8 cellular contexts compared by ENCODE assay signal in the genomic region with DNA sequence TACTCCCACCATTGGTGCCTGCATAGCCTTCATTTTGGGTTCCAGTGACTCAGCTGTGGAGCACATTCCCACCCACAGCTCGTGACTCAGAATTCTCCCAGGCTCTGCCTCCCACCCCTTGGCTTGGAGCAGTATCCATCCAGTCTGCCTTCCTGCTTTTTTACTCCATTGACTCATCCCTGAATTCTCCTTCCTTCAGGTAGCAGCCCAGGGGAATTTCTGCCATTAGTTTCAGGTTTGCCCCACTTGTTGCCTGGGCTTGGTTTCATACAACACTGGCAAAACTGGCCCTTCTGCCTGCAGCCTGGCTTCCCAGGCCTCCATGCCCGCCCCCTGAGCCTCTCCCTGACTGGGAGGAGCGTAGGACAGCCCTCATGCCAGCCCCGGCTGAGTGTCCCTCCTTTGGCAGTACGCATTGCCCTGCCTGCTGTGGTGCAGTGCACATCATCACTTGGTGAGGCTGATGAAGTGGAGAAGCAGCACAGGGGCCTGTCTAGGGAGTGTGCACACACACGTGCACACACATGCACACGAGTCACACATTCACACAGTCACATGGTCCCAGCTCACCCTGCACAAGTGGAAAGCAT. TPM values are rescaled to one million over a fixed set of nuclear protein-coding genes. Genes with fewer than 3 reads are reported as not detected.
A peak's percentile ranks its signal among the peaks of the same experiment; 100 is the strongest.
DNase-seq lines count a peak whose midpoint lies in the region; ATAC-seq and TF ChIP-seq lines count a peak whose summit lies in the region.

No MANE protein-coding gene starts in this region.

- POLR2A ChIA-PET in PC-9 (lab: Charles Lee; ENCODE audit: unreplicated experiment) (interaction anchor here (0.6 kb wide), 1 partner anchor 194 kb away, joined by 5 read pairs; a partner anchor contains a TSS), WTC11 (lab: Charles Lee) (no interaction called here)

- H2AFZ ChIP-seq in PC-9 (0 out of 2 replicates have a peak overlapping the region, but pooled peaks have one; percentile 11), osteoblast (ENCODE audit: low read length) (no peak overlapping the region)

- H3K9me2 ChIP-seq in PC-9 (ENCODE audit: insufficient read depth), result no peaks in the 10 kb centered on the region; the same call in 1 of the 2 replicates

- H3K4me3 ChIP-seq in PC-9 (no peak overlapping the region), osteoblast (ENCODE audit: insufficient read depth, low read length) (no peak overlapping the region)

- peaks cover 15% of the 10 kb centered on the region; the same call in 1 of the 2 replicates for H3F3A ChIP-seq in PC-9 (ENCODE audit: insufficient read depth, low read depth)

- DNase-seq in ELR (ENCODE audit: low read depth) (peak; percentile 59), PC-9 (peak; percentile 91 to 94), osteoblast (ENCODE audit: insufficient read length, low spot score, missing footprints) (peak; percentile 87), NOMO-1 treated with DMSO at 0.1 percent for 48 hours (lab: John Stamatoyannopoulos, UW; ENCODE audit: unreplicated experiment) (no peak), RPMI8226 (no peak), left ventricle myocardium superior (no peak), WTC11 (ENCODE audit: low spot score) (no peak)
- DNase-seq in effector memory CD8-positive, alpha-beta T cell, result no peak

- H4K20me1 ChIP-seq in PC-9 (ENCODE audit: insufficient read depth), result no peaks in the 10 kb centered on the region
- H4K20me1 ChIP-seq in osteoblast (ENCODE audit: insufficient read depth, low read length), result no peaks in the 10 kb centered on the region

- H3K4me1 ChIP-seq in PC-9 (replicated peaks; ENCODE audit: insufficient read depth), result peaks cover 42% of the 10 kb centered on the region
- peaks cover 6% of the 10 kb centered on the region for H3K4me1 ChIP-seq in osteoblast (ENCODE audit: insufficient read depth, low read length)

- H3K79me2 ChIP-seq in PC-9 (ENCODE audit: low read depth), result no peaks in the 10 kb centered on the region
- no peaks in the 10 kb centered on the region for H3K79me2 ChIP-seq in osteoblast (ENCODE audit: insufficient read depth, low read length)

- intact Hi-C loops in PC-9 (cut with micrococcal nuclease; ENCODE audit: unreplicated experiment) (loop anchor here (2.0 to 5.0 kb wide), 4 partner anchors 54 to 264 kb away; a partner anchor contains a TSS), left ventricle myocardium superior (cut with micrococcal nuclease) (no loop called here)

- H3K27ac Mint-ChIP-seq in effector memory CD8-positive, alpha-beta T cell, result peak overlapping the region; percentile 19 to 54
- no peak overlapping the region for H3K27ac Mint-ChIP-seq in WTC11

- H3K36me3 ChIP-seq in PC-9 (ENCODE audit: low read depth) (no peaks in the 10 kb centered on the region), osteoblast (ENCODE audit: insufficient read depth, low read length) (no peaks in the 10 kb centered on the region)

- H3K27me3 ChIP-seq in PC-9 (ENCODE audit: insufficient read depth, low read depth) (no peaks in the 10 kb centered on the region), osteoblast (ENCODE audit: insufficient read depth, low read length) (no peaks in the 10 kb centered on the region)

- peak overlapping the region; percentile 49 for H3K4me2 ChIP-seq in PC-9
- H3K4me2 ChIP-seq in osteoblast (ENCODE audit: insufficient read depth, low read length), result no peak overlapping the region

- BruUV-seq in PC-9 (replicated peaks; lab: Mats Ljungman, UMichigan), result no TSS peak

- H3K27me3 Mint-ChIP-seq in effector memory CD8-positive, alpha-beta T cell, result no peaks in the 10 kb centered on the region
- H3K27me3 Mint-ChIP-seq in WTC11 (ENCODE audit: low read depth), result no peaks in the 10 kb centered on the region; the same call in none of the 2 replicates

- peak overlapping the region; percentile 86 for H3K27ac ChIP-seq in PC-9
- no peak overlapping the region for H3K27ac ChIP-seq in osteoblast (ENCODE audit: low read depth, low read length)

- peaks cover 25% of the 10 kb centered on the region for H3K36me3 Mint-ChIP-seq in effector memory CD8-positive, alpha-beta T cell (ENCODE audit: insufficient read depth)
- H3K36me3 Mint-ChIP-seq in WTC11, result no peaks in the 10 kb centered on the region

- peaks cover 0 to 5% of the 10 kb centered on the region in 2 donors for H3K4me1 Mint-ChIP-seq in effector memory CD8-positive, alpha-beta T cell (ENCODE audit: low read depth in 2 of 2)
- peaks cover 9% of the 10 kb centered on the region; the same call in 1 of the 2 replicates for H3K4me1 Mint-ChIP-seq in WTC11

- no peaks in the 10 kb centered on the region for H3K9me3 Mint-ChIP-seq in effector memory CD8-positive, alpha-beta T cell
- H3K9me3 Mint-ChIP-seq in WTC11, result no peaks in the 10 kb centered on the region

- CTCF ChIA-PET in PC-9 (lab: Charles Lee) (interaction anchor here (0.6 to 1.1 kb wide), 3 partner anchors 14 to 1505 kb away, joined by 5 to 8 read pairs (median 6); no protein-coding TSS in a partner anchor), WTC11 (lab: Charles Lee) (no interaction called here)

- no peak overlapping the region for H3K4me3 Mint-ChIP-seq in effector memory CD8-positive, alpha-beta T cell
- H3K4me3 Mint-ChIP-seq in WTC11, result no peak overlapping the region

- H3K9me3 ChIP-seq in PC-9 (ENCODE audit: insufficient read depth, low read depth) (no peaks in the 10 kb centered on the region), osteoblast (ENCODE audit: low read depth, low read length) (no peaks in the 10 kb centered on the region)

- no peak for ATAC-seq in effector memory CD8-positive, alpha-beta T cell (replicated peaks)
- ATAC-seq in left ventricle myocardium superior (no peak), WTC11 (no peak)

- TF ChIP-seq CTCF in PC-9 (conservative IDR thresholded peaks at IDR 0.05), result no peak
- TF ChIP-seq CTCF in osteoblast (IDR thresholded peaks at IDR 0.05; ENCODE audit: extremely low read depth, low read depth, low read length), result no peak
- TF ChIP-seq CTCF in WTC11 (IDR thresholded peaks at IDR 0.05), result no peak

TF ChIP-seq in WTC11, 78 proteins besides CTCF, POLR2A, EP300 and RAD21 (continues in another document):
- no peak for TF ChIP-seq TCF7 (CRISPR knock-in tag; IDR thresholded peaks at IDR 0.05; ENCODE audit: low read depth)
- no peak for TF ChIP-seq MXD4 (CRISPR knock-in tag; IDR thresholded peaks at IDR 0.05; ENCODE audit: borderline replicate concordance)
- TF ChIP-seq, protein P1, sequence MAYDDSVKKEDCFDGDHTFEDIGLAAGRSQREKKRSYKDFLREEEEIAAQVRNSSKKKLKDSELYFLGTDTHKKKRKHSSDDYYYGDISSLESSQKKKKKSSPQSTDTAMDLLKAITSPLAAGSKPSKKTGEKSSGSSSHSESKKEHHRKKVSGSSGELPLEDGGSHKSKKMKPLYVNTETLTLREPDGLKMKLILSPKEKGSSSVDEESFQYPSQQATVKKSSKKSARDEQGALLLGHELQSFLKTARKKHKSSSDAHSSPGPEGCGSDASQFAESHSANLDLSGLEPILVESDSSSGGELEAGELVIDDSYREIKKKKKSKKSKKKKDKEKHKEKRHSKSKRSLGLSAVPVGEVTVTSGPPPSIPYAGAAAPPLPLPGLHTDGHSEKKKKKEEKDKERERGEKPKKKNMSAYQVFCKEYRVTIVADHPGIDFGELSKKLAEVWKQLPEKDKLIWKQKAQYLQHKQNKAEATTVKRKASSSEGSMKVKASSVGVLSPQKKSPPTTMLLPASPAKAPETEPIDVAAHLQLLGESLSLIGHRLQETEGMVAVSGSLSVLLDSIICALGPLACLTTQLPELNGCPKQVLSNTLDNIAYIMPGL (CRISPR knock-in tag; IDR thresholded peaks at IDR 0.05), result no peak
- TF ChIP-seq NR2C2 (CRISPR knock-in tag; IDR thresholded peaks at IDR 0.05), result no peak
- no peak for TF ChIP-seq ETV6 (CRISPR knock-in tag; IDR thresholded peaks at IDR 0.05)
- TF ChIP-seq, protein P2, sequence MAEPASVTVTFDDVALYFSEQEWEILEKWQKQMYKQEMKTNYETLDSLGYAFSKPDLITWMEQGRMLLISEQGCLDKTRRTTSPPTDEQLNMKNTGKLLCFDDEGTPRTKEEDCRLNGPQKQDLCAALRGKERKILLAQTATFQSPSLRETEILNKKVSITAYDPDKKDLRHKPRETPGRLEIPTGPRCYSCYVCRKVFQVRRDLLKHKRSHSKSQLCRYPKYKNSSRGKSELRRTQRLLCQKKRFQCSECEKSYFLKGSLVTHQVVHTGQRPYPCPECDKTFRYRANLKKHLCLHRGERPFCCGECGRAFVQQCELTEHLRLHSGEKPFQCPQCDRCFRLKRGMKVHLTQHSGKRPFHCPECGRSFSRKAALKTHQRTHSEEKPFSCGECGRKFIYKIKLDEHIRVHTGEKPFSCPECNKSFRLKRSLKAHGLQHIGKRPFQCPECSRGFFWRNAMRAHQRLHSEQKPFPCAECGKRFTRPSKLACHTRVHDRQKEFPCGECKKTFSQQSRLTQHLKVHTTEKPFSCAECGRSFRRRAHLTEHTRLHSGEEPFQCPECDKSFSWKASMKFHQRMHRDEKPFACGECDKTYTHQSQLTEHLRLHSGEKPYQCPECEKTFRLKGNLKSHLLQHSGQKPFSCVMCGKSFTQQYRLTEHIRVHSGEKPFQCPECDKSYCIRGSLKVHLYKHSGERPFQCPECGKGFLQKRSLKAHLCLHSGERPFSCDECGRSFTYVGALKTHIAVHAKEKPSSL (CRISPR knock-in tag; conservative IDR thresholded peaks at IDR 0.05), result no peak
- TF ChIP-seq, protein P3, sequence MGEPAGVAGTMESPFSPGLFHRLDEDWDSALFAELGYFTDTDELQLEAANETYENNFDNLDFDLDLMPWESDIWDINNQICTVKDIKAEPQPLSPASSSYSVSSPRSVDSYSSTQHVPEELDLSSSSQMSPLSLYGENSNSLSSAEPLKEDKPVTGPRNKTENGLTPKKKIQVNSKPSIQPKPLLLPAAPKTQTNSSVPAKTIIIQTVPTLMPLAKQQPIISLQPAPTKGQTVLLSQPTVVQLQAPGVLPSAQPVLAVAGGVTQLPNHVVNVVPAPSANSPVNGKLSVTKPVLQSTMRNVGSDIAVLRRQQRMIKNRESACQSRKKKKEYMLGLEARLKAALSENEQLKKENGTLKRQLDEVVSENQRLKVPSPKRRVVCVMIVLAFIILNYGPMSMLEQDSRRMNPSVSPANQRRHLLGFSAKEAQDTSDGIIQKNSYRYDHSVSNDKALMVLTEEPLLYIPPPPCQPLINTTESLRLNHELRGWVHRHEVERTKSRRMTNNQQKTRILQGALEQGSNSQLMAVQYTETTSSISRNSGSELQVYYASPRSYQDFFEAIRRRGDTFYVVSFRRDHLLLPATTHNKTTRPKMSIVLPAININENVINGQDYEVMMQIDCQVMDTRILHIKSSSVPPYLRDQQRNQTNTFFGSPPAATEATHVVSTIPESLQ (CRISPR knock-in tag; IDR thresholded peaks at IDR 0.05), result no peak
- TF ChIP-seq OVOL2 (CRISPR knock-in tag; IDR thresholded peaks at IDR 0.05; ENCODE audit: borderline replicate concordance), result no peak
- no peak for TF ChIP-seq NR3C1 (CRISPR knock-in tag; conservative IDR thresholded peaks at IDR 0.05; ENCODE audit: low read depth)
- TF ChIP-seq NFYB (CRISPR knock-in tag; conservative IDR thresholded peaks at IDR 0.05; ENCODE audit: low read depth), result no peak
- TF ChIP-seq GTF2I (CRISPR knock-in tag; conservative IDR thresholded peaks at IDR 0.05), result no peak

RNA-seq across cellular contexts. Expression of a gene that starts 55.0 kb away (rescaled TPM):
- 9.1 and 9.8 TPM in 2 replicates for total RNA-seq in PC-9 (2021)
- 0.72 and 1.2 TPM in 2 replicates for total RNA-seq in osteoblast
- total RNA-seq in left ventricle myocardium superior, result 1.1 TPM
- 10.8 to 13.3 TPM (median 12.5 TPM) in 3 replicates for total RNA-seq in WTC11 (2021)

Comparison
In these comparisons a context has a peak if more than half of its experiments do, and no peak if none do; other contexts are left out.
1. DNase-seq: peak in ELR (single experiment), PC-9 (2 of 2) and osteoblast (single experiment); none in effector memory CD8-positive, alpha-beta T cell (0 of 3), NOMO-1 treated with DMSO at 0.1 percent for 48 hours (single experiment), RPMI8226 (single experiment), left ventricle myocardium superior (single experiment) and WTC11 (single experiment).